10 cellular contexts compared by ENCODE assay signal in genomic region chr19:18421371-18421959, GRCh38. TPM values are rescaled to one million over a fixed set of nuclear protein-coding genes. Genes with fewer than 3 reads are reported as not detected.
DNase-seq lines count a peak whose midpoint lies in the region; ATAC-seq and TF ChIP-seq lines count a peak whose summit lies in the region.
"Had no signal": no experiment of that assay in that cellular context is flagged by ENCODE, and none has a peak within 500 bp of the region (broad histone marks: within the 10 kb centered on the region; RNA-seq: fewer than 3 reads in every experiment).

No MANE protein-coding gene starts in this region.

- H3K27ac Mint-ChIP-seq in HFFc6 = peak overlapping the region; percentile 65
- H3K27ac Mint-ChIP-seq in naive thymus-derived CD8-positive, alpha-beta T cell = peak overlapping the region in 9 of 10 donors; percentile 62 to 95 (median 85)

- in situ Hi-C loops in astrocyte of the cerebellum (cut with HindIII; ENCODE audit: low sequenced_read_pairs) = no loop called here

- H3K4me3 ChIP-seq in AG10803 (ENCODE audit: low read length) (peak overlapping the region; percentile 70), astrocyte of the cerebellum (ENCODE audit: low read depth, low read length) (peak overlapping the region; percentile 63)

- DNase-seq in AG10803 (ENCODE audit: low read depth) (no peak), HFFc6 (no peak), astrocyte of the cerebellum (ENCODE audit: low read depth) (no peak), UCSD-AML1 (lab: John Stamatoyannopoulos, UW; ENCODE audit: unreplicated experiment) (no peak)
- DNase-seq in naive thymus-derived CD8-positive, alpha-beta T cell = no peak
- no peak for DNase-seq in stimulated activated CD4-positive, alpha-beta T cell treated with anti-CD3 and anti-CD28 coated beads, Interleukin-2, amount 100 ng/mL, for 48 hours
- DNase-seq: NCI-H1417 treated with DMSO at 0.1 percent for 48 hours, SIG-M5 had no signal

- peaks cover 4% of the 10 kb centered on the region for H3K27me3 Mint-ChIP-seq in HFFc6 (ENCODE audit: insufficient read depth)
- peaks cover 0 to 17% (median 4%) of the 10 kb centered on the region in 5 donors for H3K27me3 Mint-ChIP-seq in naive thymus-derived CD8-positive, alpha-beta T cell

- no peak for ATAC-seq in naive thymus-derived CD8-positive, alpha-beta T cell
- ATAC-seq in HG02759 (IDR thresholded peaks at IDR 0.05; ENCODE audit: unreplicated experiment) (no peak), HG03565 (IDR thresholded peaks at IDR 0.05; ENCODE audit: unreplicated experiment) (no peak)

- H3K4me3 Mint-ChIP-seq in HFFc6 = peak overlapping the region; percentile 96
- H3K4me3 Mint-ChIP-seq in naive thymus-derived CD8-positive, alpha-beta T cell = peak overlapping the region in 9 of 10 donors; percentile 33 to 92 (median 82)

- no peaks in the 10 kb centered on the region for H3K36me3 Mint-ChIP-seq in HFFc6 (ENCODE audit: low read depth)
- no peaks in the 10 kb centered on the region for H3K36me3 Mint-ChIP-seq in naive thymus-derived CD8-positive, alpha-beta T cell

- TF ChIP-seq CTCF in AG10803 (conservative IDR thresholded peaks at IDR 0.05; ENCODE audit: low read length) (no peak), HFFc6 (IDR thresholded peaks at IDR 0.05) (no peak), astrocyte of the cerebellum (IDR thresholded peaks at IDR 0.05; ENCODE audit: low read depth, low read length, missing control alignments) (no peak)

- POLR2A ChIA-PET in naive thymus-derived CD8-positive, alpha-beta T cell (lab: Charles Lee) = interaction anchor here (1.0 to 4.6 kb wide), 4 partner anchors 8 to 141 kb away, joined by 3 to 33 read pairs (median 4); partner anchors contain the start of gene JUND

- peaks cover 72% of the 10 kb centered on the region for H3K4me1 Mint-ChIP-seq in HFFc6 (ENCODE audit: low read depth)
- H3K4me1 Mint-ChIP-seq in naive thymus-derived CD8-positive, alpha-beta T cell = peaks cover 36 to 81% (median 78%) of the 10 kb centered on the region in 4 donors

- no peaks in the 10 kb centered on the region for H3K9me3 Mint-ChIP-seq in HFFc6
- no peaks in the 10 kb centered on the region for H3K9me3 Mint-ChIP-seq in naive thymus-derived CD8-positive, alpha-beta T cell

RNA-seq across cellular contexts. Expression of gene SSBP4, which starts 2.3 kb away (rescaled TPM):
- total RNA-seq in HFFc6 (2021; fragmentation: NEBNext Ultra II Directional; extraction: Animal tissue kit (Norgen Biotek cat#: 25700)) = 10 to 100 TPM; 76.4 to 84.3 (median 80.4) TPM
- 10 to 100 TPM; 41.3 to 45.4 TPM for total RNA-seq in naive thymus-derived CD8-positive, alpha-beta T cell
- 10 to 100 TPM; 48.1 to 78.8 (median 61.1) TPM for polyA plus RNA-seq in naive thymus-derived CD8-positive, alpha-beta T cell

RNA-seq across cellular contexts. Expression of gene ISYNA1, which starts 16.5 kb away (rescaled TPM):
- total RNA-seq in HFFc6 (2021; fragmentation: NEBNext Ultra II Directional; extraction: Animal tissue kit (Norgen Biotek cat#: 25700)) = 1 to 10 TPM; 2.3 to 3.7 (median 3.2) TPM
- 10 to 100 TPM; 62.5 to 63.7 TPM for total RNA-seq in naive thymus-derived CD8-positive, alpha-beta T cell
- 10 to 100 TPM; 28.3 to 53.2 (median 40.4) TPM for polyA plus RNA-seq in naive thymus-derived CD8-positive, alpha-beta T cell

RNA-seq across cellular contexts. Expression of gene LRRC25, which starts 24.0 kb away (rescaled TPM):
- not detected for total RNA-seq in HFFc6 (2021; fragmentation: NEBNext Ultra II Directional; extraction: Animal tissue kit (Norgen Biotek cat#: 25700))
- under 1 TPM; 0.16 to 0.39 TPM for total RNA-seq in naive thymus-derived CD8-positive, alpha-beta T cell
- polyA plus RNA-seq in naive thymus-derived CD8-positive, alpha-beta T cell = under 1 TPM in 2 of 3 donors, not detected in 1; 0.13 to 0.26 TPM

RNA-seq across cellular contexts. Expression of gene GDF15, which starts 35.5 kb away (rescaled TPM):
- total RNA-seq in HFFc6 (2021; fragmentation: NEBNext Ultra II Directional; extraction: Animal tissue kit (Norgen Biotek cat#: 25700)) = 10 to 100 TPM; 21.3 to 36.9 (median 24.9) TPM
- total RNA-seq in naive thymus-derived CD8-positive, alpha-beta T cell = not detected
- not detected for polyA plus RNA-seq in naive thymus-derived CD8-positive, alpha-beta T cell

Comparison
In these comparisons a context has a peak if more than half of its experiments do, and no peak if none do; other contexts are left out.
1. RNA of gene ISYNA1, which starts 16.5 kb away (total RNA-seq): 62.5 to 63.7 TPM in naive thymus-derived CD8-positive, alpha-beta T cell; 2.3 to 3.7 TPM in HFFc6; every median in the first group is over 10 times any median in the second.